In genomic region chr3:17733768-17734167, GRCh38 we compare ENCODE assay signal across 20 cellular contexts.
"Had no signal": no experiment of that assay in that cellular context is flagged by ENCODE, and none has a peak within 500 bp of the region (broad histone marks: within the 10 kb centered on the region; RNA-seq: fewer than 3 reads in every experiment).

No MANE protein-coding gene starts in this region.

- DNase-seq: Karpas-422, KG1, MM.1S, NCI-H1092 treated with DMSO at 0.1 percent for 48 hours, NCI-H1436, NCI-H187, NCI-H2029, NCI-H2081 treated with DMSO at 0.1 percent for 48 hours, NCI-H2171, NCI-H226, NCI-H446, NCI-H510A, NCI-H524 treated with DMSO at 0.1 percent for 48 hours, NCI-H69, NCI-H774, PC-3, SHP77 had no signal

- ATAC-seq: Panc1, PC-3, SK-N-SH treated with all-trans-retinoic acid at 6 μM for 48 hours had no signal

- H3K27ac ChIP-seq: RWPE1 had no signal
